In genomic region chr16:55805104-55805503, GRCh38 we compare ENCODE assay signal across 6 cellular contexts. TPM values are rescaled to one million over a fixed set of nuclear protein-coding genes. Genes with fewer than 3 reads are reported as not detected.
"Had no signal": no experiment of that assay in that cellular context is flagged by ENCODE, and none has a peak within 500 bp of the region (broad histone marks: within the 10 kb centered on the region; RNA-seq: fewer than 3 reads in every experiment).

No MANE protein-coding gene starts in this region.

RNA-seq across cellular contexts. Expression of gene CES1, which starts 27.8 kb away (rescaled TPM):
- total RNA-seq: endothelial cell of umbilical vein, epithelial cell of proximal tubule, foreskin keratinocyte, glomerular endothelial cell, kidney epithelial cell had no signal
- polyA plus RNA-seq: endothelial cell of umbilical vein; naive thymus-derived CD4-positive, alpha-beta T cell had no signal
